Comparison of ENCODE assay signal across 24 cellular contexts in genomic region chr18:57863706-57864105, GRCh38.
DNase-seq lines count a peak whose midpoint lies in the region; TF ChIP-seq lines count a peak whose summit lies in the region.
"Had no signal": no experiment of that assay in that cellular context is flagged by ENCODE, and none has a peak within 500 bp of the region (broad histone marks: within the 10 kb centered on the region; RNA-seq: fewer than 3 reads in every experiment).

No MANE protein-coding gene starts in this region.

- H3K4me1 Mint-ChIP-seq in MCF 10A (ENCODE audit: insufficient read depth, unreplicated experiment), result no peaks in the 10 kb centered on the region
- H3K4me1 Mint-ChIP-seq: activated CD4-positive, alpha-beta T cell treated with anti-CD3 and anti-CD28 coated beads, Interleukin-2, amount 10 ng/mL, durations not matched to agents 7 days and 5 days; CD8-positive, alpha-beta memory T cell; neural progenitor cell had no signal

- H3K4me1 ChIP-seq in mammary epithelial cell (ENCODE audit: insufficient read depth, low read length), result no peaks in the 10 kb centered on the region
- H3K4me1 ChIP-seq in esophagus muscularis mucosa, result no peaks in the 10 kb centered on the region
- H3K4me1 ChIP-seq: BE2C, left lung, neural progenitor cell, right atrium auricular region had no signal

- no peaks in the 10 kb centered on the region for H3K27me3 ChIP-seq in mammary epithelial cell (ENCODE audit: insufficient read depth, low read length)
- H3K27me3 ChIP-seq in esophagus muscularis mucosa, result no peaks in the 10 kb centered on the region
- H3K27me3 ChIP-seq: BE2C, left lung, neural progenitor cell, right atrium auricular region had no signal

- no peak for TF ChIP-seq EP300 in esophagus muscularis mucosa (IDR thresholded peaks at IDR 0.05)

- H3K9me3 ChIP-seq in mammary epithelial cell (replicated peaks; ENCODE audit: insufficient read depth, low read length) (no peaks in the 10 kb centered on the region), esophagus muscularis mucosa (no peaks in the 10 kb centered on the region)
- H3K9me3 ChIP-seq: BE2C, left lung, right atrium auricular region had no signal

- CTCF ChIA-PET in mammary epithelial cell (lab: Charles Lee; ENCODE audit: low non-redundant PET) (no interaction called here), MCF 10A (lab: Yijun Ruan, JAX) (interaction anchor here (0.6 to 1.3 kb wide), 3 partner anchors 18 to 1047 kb away, joined by 3 to 4 read pairs (median 3); no protein-coding TSS in a partner anchor)

- dilution Hi-C loops in mammary epithelial cell (cut with HindIII; ENCODE audit: low sequenced_read_pairs), result no loop called here

- H2AFZ ChIP-seq in mammary epithelial cell (ENCODE audit: low read depth, low read length), result no peak overlapping the region
- H2AFZ ChIP-seq: neural progenitor cell had no signal

- H3K79me2 ChIP-seq in mammary epithelial cell (ENCODE audit: insufficient read depth, low read length), result no peaks in the 10 kb centered on the region

- in situ Hi-C loops in mammary epithelial cell (cut with MboI; ENCODE audit: low sequenced_read_pairs in 2 of 2), result loop anchor here in 1 of 2 donors (10.0 kb wide), 1 partner anchor 209 kb away; no protein-coding TSS in a partner anchor

- H3K9ac ChIP-seq in mammary epithelial cell (ENCODE audit: insufficient read depth, low read length), result no peak overlapping the region
- H3K9ac ChIP-seq: neural progenitor cell had no signal

- no peak overlapping the region for H3K27ac Mint-ChIP-seq in MCF 10A (ENCODE audit: low read depth, unreplicated experiment)
- H3K27ac Mint-ChIP-seq: activated CD4-positive, alpha-beta T cell treated with anti-CD3 and anti-CD28 coated beads, Interleukin-2, amount 10 ng/mL, durations not matched to agents 7 days and 5 days; activated naive CD4-positive, alpha-beta T cell treated with anti-CD3 and anti-CD28 coated beads for 36 hours; CD8-positive, alpha-beta memory T cell; HFFc6; neural progenitor cell had no signal

- intact Hi-C loops in mammary epithelial cell (cut with micrococcal nuclease), result loop anchor here (5.0 kb wide), 1 partner anchor 231 kb away; no protein-coding TSS in a partner anchor
- intact Hi-C loops in MCF 10A (cut with micrococcal nuclease), result no loop called here
- intact Hi-C loops in esophagus muscularis mucosa (cut with DNase I), result no loop called here

- no peaks in the 10 kb centered on the region for H4K20me1 ChIP-seq in mammary epithelial cell (ENCODE audit: insufficient read depth, low read length)

- H3K4me3 ChIP-seq in mammary epithelial cell (replicated peaks in 1 of 3; ENCODE audit: insufficient read depth in 1 of 3, low read depth in 2 of 3, low read length in 3 of 3) (no peak overlapping the region), esophagus muscularis mucosa (no peak overlapping the region)
- H3K4me3 ChIP-seq: left lung, neural progenitor cell, right atrium auricular region, smooth muscle cell had no signal

- POLR2A ChIA-PET in MCF 10A (lab: Yijun Ruan, JAX), result interaction anchor here (1.0 kb wide), 1 partner anchor 233 kb away, joined by 3 read pairs; no protein-coding TSS in a partner anchor

- WGBS in mammary epithelial cell (ENCODE audit: low coverage, missing lambda C conversion rate), result 72% methylated on average over 2 of the region's 2 CpGs
- WGBS in esophagus muscularis mucosa, result 95% methylated on average over 2 of the region's 2 CpGs

- H3K36me3 ChIP-seq in mammary epithelial cell (ENCODE audit: insufficient read depth, low read length) (no peaks in the 10 kb centered on the region), esophagus muscularis mucosa (no peaks in the 10 kb centered on the region)
- H3K36me3 ChIP-seq: BE2C, left lung, neural progenitor cell, right atrium auricular region had no signal

- H3K9me3 Mint-ChIP-seq in MCF 10A (ENCODE audit: unreplicated experiment), result no peaks in the 10 kb centered on the region
- H3K9me3 Mint-ChIP-seq: activated CD4-positive, alpha-beta T cell treated with anti-CD3 and anti-CD28 coated beads, Interleukin-2, amount 10 ng/mL, durations not matched to agents 7 days and 5 days; activated naive CD4-positive, alpha-beta T cell treated with anti-CD3 and anti-CD28 coated beads for 36 hours; CD8-positive, alpha-beta memory T cell; HFFc6; neural progenitor cell had no signal

- no peak for TF ChIP-seq POLR2A in esophagus muscularis mucosa (IDR thresholded peaks at IDR 0.05; ENCODE audit: low read depth)

- H3K4me2 ChIP-seq in mammary epithelial cell (ENCODE audit: insufficient read depth, low read depth, low read length), result no peak overlapping the region
- H3K4me2 ChIP-seq: neural progenitor cell, smooth muscle cell had no signal

- H3K36me3 Mint-ChIP-seq in MCF 10A (ENCODE audit: insufficient read depth, unreplicated experiment), result no peaks in the 10 kb centered on the region
- H3K36me3 Mint-ChIP-seq: CD8-positive, alpha-beta memory T cell; neural progenitor cell had no signal

- BruUV-seq in mammary epithelial cell (replicated peaks; lab: Mats Ljungman, UMichigan) (no TSS peak), MCF 10A (replicated peaks; lab: Mats Ljungman, UMichigan) (no TSS peak)

- H3K4me3 Mint-ChIP-seq in MCF 10A (ENCODE audit: unreplicated experiment), result no peak overlapping the region
- H3K4me3 Mint-ChIP-seq: activated CD4-positive, alpha-beta T cell treated with anti-CD3 and anti-CD28 coated beads, Interleukin-2, amount 10 ng/mL, durations not matched to agents 7 days and 5 days; activated naive CD4-positive, alpha-beta T cell treated with anti-CD3 and anti-CD28 coated beads for 36 hours; CD8-positive, alpha-beta memory T cell; HFFc6; neural progenitor cell had no signal

- TF ChIP-seq CTCF in mammary epithelial cell (conservative IDR thresholded peaks at IDR 0.05 in 1 of 2, IDR thresholded peaks at IDR 0.05 in 1 of 2; ENCODE audit: extremely low read depth in 1 of 2, insufficient read depth in 1 of 2, low read depth in 1 of 2, low read length in 2 of 2), result no peak
- no peak for TF ChIP-seq CTCF in MCF 10A (IDR thresholded peaks at IDR 0.05; ENCODE audit: unreplicated experiment)
- TF ChIP-seq CTCF in esophagus muscularis mucosa (IDR thresholded peaks at IDR 0.05), result no peak

- no peaks in the 10 kb centered on the region for H3K27me3 Mint-ChIP-seq in MCF 10A (ENCODE audit: insufficient read depth, unreplicated experiment)

- DNase-seq in mammary epithelial cell (peak; percentile 30), MCF 10A (ENCODE audit: unreplicated experiment) (no peak), RKO (ENCODE audit: low spot score) (peak; percentile 20), esophagus muscularis mucosa (ENCODE audit: extremely low spot score) (peak; percentile 24), COR-L47 (lab: John Stamatoyannopoulos, UW) (no peak), caudate nucleus (lab: John Stamatoyannopoulos, UW) (no peak), DMS 273 (lab: John Stamatoyannopoulos, UW; ENCODE audit: unreplicated experiment) (no peak)
- DNase-seq: activated CD4-positive, alpha-beta T cell treated with anti-CD3 and anti-CD28 coated beads, Interleukin-2, amount 10 ng/mL, durations not matched to agents 7 days and 5 days; activated naive CD4-positive, alpha-beta T cell treated with anti-CD3 and anti-CD28 coated beads for 36 hours; BE2C; CD8-positive, alpha-beta memory T cell; DMS153; HFFc6; left lung; NCI-H1092 treated with DMSO at 0.1 percent for 48 hours; NCI-H187; NCI-H446 treated with DMSO at 0.1 percent for 48 hours; NCI-H82; posterior cingulate gyrus; stimulated activated naive CD4-positive, alpha-beta T cell treated with Interleukin-2 at 50 U/mL for 16 hours had no signal

- H3K27ac ChIP-seq in mammary epithelial cell (ENCODE audit: insufficient read depth, low read depth, low read length), result no peak overlapping the region
- H3K27ac ChIP-seq in esophagus muscularis mucosa (replicated peaks in 1 of 4), result no peak overlapping the region
- no peak overlapping the region for H3K27ac ChIP-seq in caudate nucleus (ENCODE audit: low read depth, low read length)
- H3K27ac ChIP-seq: left lung, neural progenitor cell, right atrium auricular region, RWPE1 had no signal

Comparison
In these comparisons a context has a peak if more than half of its experiments do, and no peak if none do; other contexts are left out.
1. DNase-seq: peak in mammary epithelial cell (single experiment), RKO (single experiment) and esophagus muscularis mucosa (single experiment); none in MCF 10A (single experiment), COR-L47 (single experiment), caudate nucleus (0 of 61) and DMS 273 (single experiment).